ENCODE assay signal across 11 cellular contexts in the genomic region with DNA sequence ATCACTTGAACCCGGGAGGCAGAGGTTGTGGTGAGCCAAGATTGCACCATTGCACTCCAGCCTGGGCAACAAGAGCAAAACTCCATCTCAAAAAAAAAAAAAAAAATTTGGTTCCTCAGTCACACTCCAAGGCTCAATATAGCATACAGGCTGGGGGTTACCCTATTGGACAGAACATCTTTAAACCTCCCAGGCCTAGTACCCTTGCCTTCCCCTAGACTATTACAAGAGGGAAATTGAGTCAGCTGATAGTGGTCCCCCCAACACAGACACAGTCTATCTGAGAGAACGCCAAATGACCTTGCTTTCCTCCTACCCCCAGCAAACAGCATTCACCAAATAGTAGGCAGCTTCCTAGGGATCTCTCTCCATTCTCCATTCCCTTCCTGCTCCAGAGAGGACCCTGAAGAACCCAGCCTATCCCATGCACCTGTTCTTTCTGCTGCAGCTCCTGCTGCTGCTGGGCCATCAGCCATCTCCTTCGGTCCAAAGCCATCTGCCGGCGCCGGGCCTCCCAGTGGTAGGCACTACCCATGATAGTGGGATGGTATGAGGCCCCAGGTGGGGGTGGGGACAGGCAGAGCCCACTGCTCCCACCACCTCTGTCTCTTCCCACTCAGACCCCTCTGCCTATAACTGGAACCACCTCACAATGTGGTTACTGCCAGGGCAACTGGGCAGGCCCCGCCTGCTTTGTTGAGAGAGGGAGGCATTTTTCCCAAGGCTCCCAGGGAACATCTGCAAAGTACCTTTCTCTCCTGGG. TPM values are rescaled to one million over a fixed set of nuclear protein-coding genes. Genes with fewer than 3 reads are reported as not detected.
DNase-seq lines count a peak whose midpoint lies in the region; ATAC-seq, FAIRE-seq and TF ChIP-seq lines count a peak whose summit lies in the region.
"Not testable (repeated sequence)": the region's sequence is repeated elsewhere in the genome, so short reads cannot be mapped to it uniquely, and the experiment has no call there.
"Had no signal": no experiment of that assay in that cellular context is flagged by ENCODE, and none has a peak within 500 bp of the region (broad histone marks: within the 10 kb centered on the region; RNA-seq: fewer than 3 reads in every experiment).

TSS of gene CCDC200 (minus strand) at position 604 of the 763 bp plus-strand sequence. CDS start at position 535, 69 bp downstream.

- not testable (repeated sequence) for H3K36me3 ChIP-seq in RWPE2 (ENCODE audit: low read depth); right lobe of liver; testis (ENCODE audit: low read depth, missing control alignments)

- not testable (repeated sequence) for TF ChIP-seq CTCF in A549 (IDR thresholded peaks at IDR 0.05); RWPE2 (IDR thresholded peaks at IDR 0.05; ENCODE audit: poor library complexity, severe bottlenecking); right lobe of liver (IDR thresholded peaks at IDR 0.05); testis (IDR thresholded peaks at IDR 0.05)

- DNase-seq in A549 (ENCODE audit: low read depth in 1 of 2, low spot score in 1 of 2); RWPE2 (ENCODE audit: low spot score); Right ventricle myocardium superior; left colon; right lobe of liver; testis: not testable (repeated sequence)

- intact Hi-C loops in Right ventricle myocardium superior (cut with DNase I); left colon (cut with DNase I, micrococcal nuclease); testis (cut with DNase I; ENCODE audit: low total_unique reads): not testable (repeated sequence)
- intact Hi-C loops in right lobe of liver (cut with DNase I), result loop anchor here in 1 of 2 donors (10.0 kb wide), 1 partner anchor 213 kb away; no protein-coding TSS in a partner anchor

- not testable (repeated sequence) for H3K27me3 ChIP-seq in RWPE2 (ENCODE audit: insufficient read depth, poor library complexity, severe bottlenecking); right lobe of liver; testis

- not testable (repeated sequence) for TF ChIP-seq RAD21 in A549 (conservative IDR thresholded peaks at IDR 0.05 in 1 of 2, IDR thresholded peaks at IDR 0.05 in 1 of 2)

- H3K4me1 ChIP-seq in A549; RWPE2 (ENCODE audit: insufficient read depth, poor library complexity, severe bottlenecking); right lobe of liver; testis: not testable (repeated sequence)

- H3K9me3 ChIP-seq in A549; RWPE2 (ENCODE audit: severe bottlenecking); right lobe of liver; testis: not testable (repeated sequence)

- peak; percentile 45 to 48; a peak in 5 of 6 replicates for ATAC-seq in A549
- 0 out of 3 replicates have a peak, but pooled peaks have one; percentile 27 for ATAC-seq in RWPE2 (ENCODE audit: low read depth)
- peak; percentile 27 for ATAC-seq in Right ventricle myocardium superior (ENCODE audit: poor library complexity)
- peak; percentile 17 for ATAC-seq in left colon
- ATAC-seq in right lobe of liver, result peak in 3 of 4 donors; percentile 16 to 50 (median 35)

- H3K4me2 ChIP-seq in A549, result not testable (repeated sequence)

- no CpG with 5 or more reads among the region's 7 CpGs for WGBS in A549 (ENCODE audit: missing lambda C conversion rate)
- WGBS in right lobe of liver (ENCODE audit: insufficient coverage, low coverage, low lambda C conversion rate, missing lambda C conversion rate), result no CpG with 5 or more reads among the region's 7 CpGs
- no CpG with 5 or more reads among the region's 7 CpGs for WGBS in testis, 2 donors

- FAIRE-seq in A549 (lab: Jason Lieb, UNC), result not testable (repeated sequence)

- not testable (repeated sequence) for H3K27ac ChIP-seq in A549; RWPE2 (ENCODE audit: poor library complexity, severe bottlenecking); right lobe of liver; testis

- not testable (repeated sequence) for TF ChIP-seq EP300 in A549 (IDR thresholded peaks at IDR 0.05)

- POLR2A ChIA-PET in A549 (lab: Yijun Ruan, JAX), result not testable (repeated sequence)

- TF ChIP-seq POLR2A in A549 (IDR thresholded peaks at IDR 0.05; ENCODE audit: low read length); right lobe of liver (IDR thresholded peaks at IDR 0.05); testis (IDR thresholded peaks at IDR 0.05): not testable (repeated sequence)

- H3K4me3 ChIP-seq in A549; RWPE2 (ENCODE audit: severe bottlenecking); right lobe of liver; testis: not testable (repeated sequence)

- CTCF ChIA-PET in A549 (lab: Yijun Ruan, JAX), result not testable (repeated sequence)

RNA-seq across cellular contexts. Expression of gene CCDC200, which starts in this region (rescaled TPM):
- polyA plus RNA-seq in A549 (2011; rRNA removed) (not detected in 2 replicates), A549 (2017; fragmentation: RNase III; extraction: RNeasy Plus Mini Kit Qiagen cat#74134 plus additional on column Dnase treatment) (not detected in 3 replicates), testis (ENCODE audit: insufficient read depth, low read depth, low replicate concordance) (91.1 TPM)
- not detected in 2 replicates for polyA plus RNA-seq in A549 (2012; cell fraction: cytosol; rRNA removed)
- polyA plus RNA-seq in A549 (2012; cell fraction: nucleus; rRNA removed), result 0.18 TPM in 1 of 2 replicates, not detected in the other
- 0.25 TPM in 1 of 2 replicates, not detected in the other for polyA minus RNA-seq in A549 (2011; rRNA and poly(A)+ RNA removed)
- total RNA-seq in Right ventricle myocardium superior (not detected), left colon (not detected), right lobe of liver (not detected), testis (100 to 1,000 TPM in 1 of 2 donors, 10 to 100 TPM in 1; 22.6 to 147 TPM)
- total RNA-seq: GM12878, GM23248, H1, H7 had no signal
- polyA plus RNA-seq: CD14-positive monocyte had no signal

Comparison
In these comparisons a context has a peak if more than half of its experiments do, and no peak if none do; other contexts are left out.
1. RNA of gene CCDC200 (total RNA-seq): 22.6 to 147 TPM in testis; not detected in left colon, not detected in Right ventricle myocardium superior (single experiment) and not detected in right lobe of liver; every median in the first group is over 10 times any median in the second.
2. RNA of gene CCDC200 (polyA plus RNA-seq): 91.1 TPM in testis (single experiment); 0.18 TPM in A549; every median in the first group is over 10 times any median in the second.
3. Peak in ATAC-seq in A549; RNA of the gene not detected or under 1 TPM.
4. Peak in ATAC-seq in Right ventricle myocardium superior; RNA of the gene not detected or under 1 TPM.
5. Peak in ATAC-seq in left colon; RNA of the gene not detected or under 1 TPM.
6. Peak in ATAC-seq in right lobe of liver; RNA of the gene not detected or under 1 TPM.
7. Peak in every context shown above with its lines, with median percentiles within 50 percentile points of each other: ATAC-seq.